Comparison of ENCODE assay signal across 17 cellular contexts in the genomic region with DNA sequence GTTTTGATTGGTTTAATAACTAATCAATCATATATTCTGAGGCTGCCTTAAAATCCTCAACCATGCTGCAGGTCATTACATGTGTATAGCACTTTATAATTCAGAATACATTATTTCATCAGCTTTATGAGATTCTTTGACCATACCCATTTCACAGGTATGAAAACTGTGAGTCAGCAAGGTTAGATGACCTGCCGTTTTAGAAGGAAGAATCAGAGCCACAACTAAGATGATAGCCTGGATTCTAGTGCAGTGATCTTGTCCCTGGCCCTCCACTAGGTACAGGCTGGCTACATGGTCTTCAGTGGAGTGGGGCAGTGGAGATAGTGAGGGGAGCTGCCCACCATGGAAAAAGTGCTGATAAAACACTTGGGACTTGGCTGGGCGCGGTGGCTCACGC.
DNase-seq lines count a peak whose midpoint lies in the region; ATAC-seq and TF ChIP-seq lines count a peak whose summit lies in the region.
"Had no signal": no experiment of that assay in that cellular context is flagged by ENCODE, and none has a peak within 500 bp of the region (broad histone marks: within the 10 kb centered on the region; RNA-seq: fewer than 3 reads in every experiment).

No MANE protein-coding gene starts in this region.

- H3K36me3 ChIP-seq in GM23338 (ENCODE audit: insufficient read depth), result no peaks in the 10 kb centered on the region
- H3K36me3 ChIP-seq in PC-3 (ENCODE audit: low read depth, low read length), result peaks cover 4% of the 10 kb centered on the region; the same call in 1 of the 2 replicates
- H3K36me3 ChIP-seq in stomach, result no peaks in the 10 kb centered on the region

- H3K4me1 Mint-ChIP-seq in GM23338 (peaks cover 22% of the 10 kb centered on the region), memory B cell (peaks cover 44% of the 10 kb centered on the region)
- H3K4me1 Mint-ChIP-seq in activated CD4-positive, alpha-beta memory T cell treated with anti-CD3 and anti-CD28 coated beads for 36 hours (ENCODE audit: low read depth), result peaks cover 20% of the 10 kb centered on the region

- no peak for TF ChIP-seq POLR2A in stomach (IDR thresholded peaks at IDR 0.05)

- H4K20me1 ChIP-seq in GM23338 (replicated peaks; ENCODE audit: insufficient read depth) (no peaks in the 10 kb centered on the region), PC-3 (ENCODE audit: low read length) (no peaks in the 10 kb centered on the region)

- TF ChIP-seq CTCF in GM23338 (conservative IDR thresholded peaks at IDR 0.05; ENCODE audit: low read depth in 2 of 2), result no peak
- TF ChIP-seq CTCF in PC-3 (conservative IDR thresholded peaks at IDR 0.05; ENCODE audit: low read depth, low read length), result no peak
- no peak for TF ChIP-seq CTCF in stomach (IDR thresholded peaks at IDR 0.05)
- no peak for TF ChIP-seq CTCF in foreskin keratinocyte (conservative IDR thresholded peaks at IDR 0.05)

- H3K4me1 ChIP-seq in GM23338 (ENCODE audit: insufficient read depth) (peaks cover 14% of the 10 kb centered on the region), PC-3 (ENCODE audit: insufficient read depth, low read length) (peaks cover 53% of the 10 kb centered on the region), stomach (peaks cover 28 to 55% (median 38%) of the 10 kb centered on the region in 4 donors), foreskin keratinocyte (peaks cover 4% of the 10 kb centered on the region)

- intact Hi-C loops in PC-3 (cut with micrococcal nuclease), result no loop called here
- intact Hi-C loops in stomach (cut with DNase I; ENCODE audit: low total_unique reads), result no loop called here
- intact Hi-C loops in activated CD4-positive, alpha-beta memory T cell treated with anti-CD3 and anti-CD28 coated beads for 36 hours (cut with micrococcal nuclease), result no loop called here

- H3K27ac Mint-ChIP-seq in GM23338 (no peak overlapping the region), memory B cell (peak overlapping the region; percentile 65)
- no peak overlapping the region for H3K27ac Mint-ChIP-seq in activated CD4-positive, alpha-beta memory T cell treated with anti-CD3 and anti-CD28 coated beads for 36 hours

- H3K79me2 ChIP-seq in GM23338 (replicated peaks; ENCODE audit: insufficient read depth) (no peaks in the 10 kb centered on the region), PC-3 (ENCODE audit: low read length) (0 out of 2 replicates have a peak, but pooled peaks cover 9% of the 10 kb centered on the region)

- DNase-seq in GM23338 (ENCODE audit: low spot score), result no peak
- no peak for DNase-seq in PC-3
- no peak for DNase-seq in memory B cell (ENCODE audit: low spot score in 2 of 2)
- DNase-seq in stomach, result no peak
- DNase-seq in activated CD4-positive, alpha-beta memory T cell treated with anti-CD3 and anti-CD28 coated beads for 36 hours, result no peak
- no peak for DNase-seq in foreskin keratinocyte
- DNase-seq: ACHN, GF-D8, NCI-H1105, NCI-H2081, NCI-H446 treated with DMSO at 0.1 percent for 48 hours, RPMI8226, SHP77 treated with DMSO at 0.1 percent for 48 hours, SK-N-SH had no signal

- WGBS in stomach, 5 donors, result 87 to 91% (median 90%) methylated on average over 4 of the region's 4 CpGs

- H3K9ac ChIP-seq in PC-3 (ENCODE audit: low read length), result 0 out of 2 replicates have a peak overlapping the region, but pooled peaks have one; percentile 81
- H3K9ac ChIP-seq: SK-N-SH had no signal

- peak overlapping the region; percentile 56; the same call in 1 of the 2 replicates for H2AFZ ChIP-seq in GM23338
- no peak overlapping the region for H2AFZ ChIP-seq in PC-3 (ENCODE audit: low read length)

- H3K36me3 Mint-ChIP-seq in GM23338 (ENCODE audit: low read depth) (peaks cover 11% of the 10 kb centered on the region; the same call in 2 of the 3 replicates), memory B cell (peaks cover 25% of the 10 kb centered on the region)
- H3K36me3 Mint-ChIP-seq in activated CD4-positive, alpha-beta memory T cell treated with anti-CD3 and anti-CD28 coated beads for 36 hours, result peaks cover 2% of the 10 kb centered on the region
- H3K36me3 Mint-ChIP-seq: CD14-positive monocyte had no signal

- POLR2A ChIA-PET in PC-3 (lab: Charles Lee; ENCODE audit: unreplicated experiment), result no interaction called here
- POLR2A ChIA-PET in activated CD4-positive, alpha-beta memory T cell treated with anti-CD3 and anti-CD28 coated beads for 36 hours (lab: Charles Lee), result no interaction called here

- ATAC-seq in GM23338 (no peak), PC-3 (no peak), memory B cell (ENCODE audit: low read depth) (no peak), GM18502 (IDR thresholded peaks at IDR 0.05; ENCODE audit: poor library complexity, unreplicated experiment) (no peak), HG03097 (IDR thresholded peaks at IDR 0.05; ENCODE audit: low FRiP score, unreplicated experiment) (no peak), foreskin keratinocyte (no peak)

- H3K4me2 ChIP-seq in GM23338 (no peak overlapping the region), PC-3 (ENCODE audit: low read length) (no peak overlapping the region; the same call in 1 of the 2 replicates)

- H3K4me3 Mint-ChIP-seq in GM23338, result no peak overlapping the region
- no peak overlapping the region for H3K4me3 Mint-ChIP-seq in memory B cell
- H3K4me3 Mint-ChIP-seq in activated CD4-positive, alpha-beta memory T cell treated with anti-CD3 and anti-CD28 coated beads for 36 hours, result no peak overlapping the region
- H3K4me3 Mint-ChIP-seq: CD14-positive monocyte had no signal

- CTCF ChIA-PET in PC-3 (lab: Charles Lee), result no interaction called here
- CTCF ChIA-PET in activated CD4-positive, alpha-beta memory T cell treated with anti-CD3 and anti-CD28 coated beads for 36 hours (lab: Charles Lee), result no interaction called here

- TF ChIP-seq EP300 in stomach (IDR thresholded peaks at IDR 0.05), result no peak

- H3K9me3 ChIP-seq in PC-3 (ENCODE audit: low read length), result 0 out of 2 replicates have a peak, but pooled peaks cover 3% of the 10 kb centered on the region
- H3K9me3 ChIP-seq in stomach, result peaks cover 0 to 6% (median 2%) of the 10 kb centered on the region in 4 donors
- H3K9me3 ChIP-seq: SK-N-SH had no signal

- H3K4me3 ChIP-seq in GM23338, result no peak overlapping the region
- no peak overlapping the region for H3K4me3 ChIP-seq in PC-3 (ENCODE audit: low read length)
- H3K4me3 ChIP-seq in stomach, result no peak overlapping the region

- no TSS peak for BruUV-seq in PC-3 (replicated peaks; lab: Mats Ljungman, UMichigan)

- H3K9me3 Mint-ChIP-seq in GM23338, result peaks cover 11% of the 10 kb centered on the region; the same call in 2 of the 3 replicates
- H3K9me3 Mint-ChIP-seq in memory B cell, result no peaks in the 10 kb centered on the region
- peaks cover 10% of the 10 kb centered on the region for H3K9me3 Mint-ChIP-seq in activated CD4-positive, alpha-beta memory T cell treated with anti-CD3 and anti-CD28 coated beads for 36 hours

- H3K9me2 ChIP-seq in GM23338 (ENCODE audit: insufficient read depth) (peaks cover 7% of the 10 kb centered on the region; the same call in 1 of the 2 replicates), PC-3 (replicated peaks; ENCODE audit: low read length) (no peaks in the 10 kb centered on the region)
- H3K9me2 ChIP-seq: SK-N-SH had no signal

- no peaks in the 10 kb centered on the region for H3K27me3 Mint-ChIP-seq in GM23338 (ENCODE audit: insufficient read depth, low read depth, poor library complexity)
- no peaks in the 10 kb centered on the region for H3K27me3 Mint-ChIP-seq in memory B cell
- no peaks in the 10 kb centered on the region for H3K27me3 Mint-ChIP-seq in activated CD4-positive, alpha-beta memory T cell treated with anti-CD3 and anti-CD28 coated beads for 36 hours

- H3K27ac ChIP-seq in GM23338 (ENCODE audit: low read depth) (no peak overlapping the region), PC-3 (ENCODE audit: low read length) (peak overlapping the region; percentile 96), stomach (peak overlapping the region; percentile 37 to 78 (median 71)), foreskin keratinocyte (no peak overlapping the region)

- H3F3A ChIP-seq in GM23338 (replicated peaks; ENCODE audit: low read depth), result no peaks in the 10 kb centered on the region
- no peaks in the 10 kb centered on the region for H3F3A ChIP-seq in PC-3 (ENCODE audit: low read length, unreplicated experiment)

- H3K27me3 ChIP-seq in GM23338 (ENCODE audit: insufficient read depth) (no peaks in the 10 kb centered on the region), PC-3 (ENCODE audit: low read length) (no peaks in the 10 kb centered on the region), stomach (no peaks in the 10 kb centered on the region), foreskin keratinocyte (no peaks in the 10 kb centered on the region)

TF ChIP-seq in GM23338, 12 proteins besides CTCF, POLR2A, EP300 and RAD21 (continues in another document):
- no peak for TF ChIP-seq ZNF114 (CRISPR knock-in tag; IDR thresholded peaks at IDR 0.05)

Comparison
In these comparisons a context has a peak if more than half of its experiments do, and no peak if none do; other contexts are left out.
1. H3K27ac ChIP-seq: peak in PC-3 (single experiment) and stomach (5 of 5); none in GM23338 (single experiment) and foreskin keratinocyte (single experiment).